In the genomic region with DNA sequence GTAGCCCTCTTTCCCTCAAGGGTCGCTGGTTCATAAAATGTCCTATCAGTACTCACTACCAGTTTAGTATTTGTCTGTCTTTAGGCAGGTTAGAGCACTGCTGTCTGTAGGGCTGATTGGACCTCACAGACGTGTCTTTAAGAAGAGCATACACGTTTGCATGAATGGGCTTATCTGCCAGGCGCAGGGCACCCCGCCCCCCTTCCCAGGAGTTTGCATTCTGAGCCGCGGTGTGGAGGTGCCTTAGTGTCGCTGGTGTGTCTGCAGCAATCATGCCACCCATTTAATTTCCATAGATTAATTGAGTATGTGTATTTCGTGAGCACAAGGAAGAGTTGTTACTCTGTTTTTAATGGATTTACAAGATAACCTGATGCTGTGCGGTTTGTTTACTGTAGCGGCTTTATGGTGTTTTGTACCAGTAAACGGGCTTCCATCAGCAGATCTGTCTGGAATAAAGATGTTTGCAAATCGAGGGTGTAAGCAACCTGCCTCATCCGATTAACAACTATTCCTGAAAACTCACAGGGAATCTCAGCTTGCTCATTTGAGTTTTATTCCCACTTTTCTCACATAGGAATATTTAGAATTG, we compare ENCODE assay signal across 27 cellular contexts.
A peak's percentile ranks its signal among the peaks of the same experiment; 100 is the strongest.
DNase-seq lines count a peak whose midpoint lies in the region; ATAC-seq, FAIRE-seq and TF ChIP-seq lines count a peak whose summit lies in the region.
"Had no signal": no experiment of that assay in that cellular context is flagged by ENCODE, and none has a peak within 500 bp of the region (broad histone marks: within the 10 kb centered on the region; RNA-seq: fewer than 3 reads in every experiment).

No MANE protein-coding gene starts in this region.

- CTCF ChIA-PET in K562 (lab: Yijun Ruan, JAX; ENCODE audit: low intra/inter-chr PET ratio): interaction anchor here (0.6 kb wide), 1 partner anchor 296 kb away, joined by 10 read pairs; no protein-coding TSS in a partner anchor
- CTCF ChIA-PET in activated CD8-positive, alpha-beta T cell treated with anti-CD3 and anti-CD28 coated beads for 36 hours (lab: Charles Lee): no interaction called here

- H3K79me2 ChIP-seq in K562 (ENCODE audit: control insufficient read depth, insufficient read depth, low read length): peaks cover 20% of the 10 kb centered on the region; the same call in 2 of the 3 replicates

- H3K9me3 ChIP-seq in K562 (replicated peaks; ENCODE audit: control insufficient read depth, insufficient read depth, low read depth, low read length): no peaks in the 10 kb centered on the region
- no peaks in the 10 kb centered on the region for H3K9me3 ChIP-seq in prostate gland
- H3K9me3 ChIP-seq: lower lobe of right lung, Peyer's patch, SJCRH30 had no signal

- POLR2A ChIA-PET in K562 (lab: Yijun Ruan, JAX): interaction anchor here (1.0 kb wide), 1 partner anchor 104 kb away, joined by 3 read pairs; no protein-coding TSS in a partner anchor
- POLR2A ChIA-PET in activated CD8-positive, alpha-beta T cell treated with anti-CD3 and anti-CD28 coated beads for 36 hours (lab: Charles Lee): no interaction called here

- no TSS peak for BruUV-seq in K562 (replicated peaks; lab: Mats Ljungman, UMichigan)

- peak overlapping the region in 1 of 2 experiments; percentile 28; a peak in 1 of 4 replicates for H3K9ac ChIP-seq in K562 (ENCODE audit: insufficient read depth in 1 of 2, low read depth in 2 of 2, low read length in 2 of 2)
- H3K9ac ChIP-seq: KMS-11 had no signal

- ATAC-seq in K562 (peak; percentile 95), GM21786 (IDR thresholded peaks at IDR 0.05; ENCODE audit: unreplicated experiment) (no peak)
- ATAC-seq in activated CD8-positive, alpha-beta T cell treated with anti-CD3 and anti-CD28 coated beads for 36 hours: no peak
- ATAC-seq: CD8-positive, alpha-beta T cell; lower lobe of right lung had no signal

- TF ChIP-seq RAD21 in K562 (CRISPR knock-in tag; conservative IDR thresholded peaks at IDR 0.05 in 1 of 2, IDR thresholded peaks at IDR 0.05 in 1 of 2): no peak

- H3K4me3 ChIP-seq in LNCaP clone FGC (ENCODE audit: low read depth, low read length) (peak overlapping the region; percentile 29), K562 (peak overlapping the region; percentile 4; the same call in 1 of the 2 replicates), prostate gland (peak overlapping the region in 1 of 2 donors; percentile 9)
- H3K4me3 ChIP-seq: coronary artery, lower lobe of right lung, Peyer's patch, SJCRH30 had no signal

- H2AFZ ChIP-seq in K562 (ENCODE audit: low read depth, low read length): peak overlapping the region; percentile 50

- no peaks in the 10 kb centered on the region for H3K27me3 ChIP-seq in K562 (ENCODE audit: control insufficient read depth in 2 of 2, insufficient read depth in 2 of 2, low read length in 2 of 2)
- H3K27me3 ChIP-seq in prostate gland (replicated peaks; ENCODE audit: insufficient read depth): no peaks in the 10 kb centered on the region
- H3K27me3 ChIP-seq: Peyer's patch, SJCRH30 had no signal

- in situ Hi-C loops in K562 (cut with MboI): no loop called here

- no peak overlapping the region for H3K4me3 Mint-ChIP-seq in activated CD8-positive, alpha-beta T cell treated with anti-CD3 and anti-CD28 coated beads for 36 hours
- H3K4me3 Mint-ChIP-seq: activated naive CD4-positive, alpha-beta T cell treated with anti-CD3 and anti-CD28 coated beads, Interleukin-2, amount 10 ng/mL, durations not matched to agents 7 days and 5 days; CD8-positive, alpha-beta T cell; HFFc6; nephron progenitor cell had no signal

- H3K4me1 ChIP-seq in K562 (replicated peaks in 1 of 2; ENCODE audit: control insufficient read depth in 2 of 2, insufficient read depth in 2 of 2, low read length in 2 of 2) (peaks cover 24 to 27% of the 10 kb centered on the region in 2 experiments; a peak in 4 of 5 replicates), prostate gland (replicated peaks) (no peaks in the 10 kb centered on the region)
- H3K4me1 ChIP-seq: SJCRH30 had no signal

- H4K20me1 ChIP-seq in K562 (replicated peaks; ENCODE audit: control insufficient read depth, insufficient read depth, low read length): no peaks in the 10 kb centered on the region

- intact Hi-C loops in K562 (cut with micrococcal nuclease) (no loop called here), prostate gland (cut with DNase I) (no loop called here), head of caudate nucleus (cut with DNase I) (no loop called here)
- intact Hi-C loops in activated CD8-positive, alpha-beta T cell treated with anti-CD3 and anti-CD28 coated beads for 36 hours (cut with micrococcal nuclease): no loop called here

- H3K27ac ChIP-seq in K562 (ENCODE audit: extremely low read depth, low read depth, low read length): 0 out of 3 replicates have a peak overlapping the region, but pooled peaks have one; percentile 25
- H3K27ac ChIP-seq in prostate gland: no peak overlapping the region
- H3K27ac ChIP-seq: coronary artery, KMS-11, lower lobe of right lung, Peyer's patch, SJCRH30 had no signal

- H3K27ac Mint-ChIP-seq in activated CD8-positive, alpha-beta T cell treated with anti-CD3 and anti-CD28 coated beads for 36 hours: no peak overlapping the region
- H3K27ac Mint-ChIP-seq: activated naive CD4-positive, alpha-beta T cell treated with anti-CD3 and anti-CD28 coated beads, Interleukin-2, amount 10 ng/mL, durations not matched to agents 7 days and 5 days; CD8-positive, alpha-beta T cell; HFFc6 had no signal

- H3K4me1 Mint-ChIP-seq in activated CD8-positive, alpha-beta T cell treated with anti-CD3 and anti-CD28 coated beads for 36 hours (ENCODE audit: low read depth): peaks cover 26% of the 10 kb centered on the region

- 1% methylated on average over 14 of the region's 14 CpGs for WGBS in K562 (ENCODE audit: insufficient coverage, low coverage, missing lambda C conversion rate)
- WGBS in prostate gland: 31% methylated on average over 14 of the region's 14 CpGs

- no peaks in the 10 kb centered on the region for H3K36me3 ChIP-seq in K562 (ENCODE audit: control insufficient read depth, insufficient read depth, low read length)
- no peaks in the 10 kb centered on the region for H3K36me3 ChIP-seq in prostate gland
- H3K36me3 ChIP-seq: lower lobe of right lung, Peyer's patch, SJCRH30 had no signal

- H3K9me1 ChIP-seq in K562 (ENCODE audit: control insufficient read depth, insufficient read depth, low read length): no peaks in the 10 kb centered on the region

- no peaks in the 10 kb centered on the region for H3K36me3 Mint-ChIP-seq in activated CD8-positive, alpha-beta T cell treated with anti-CD3 and anti-CD28 coated beads for 36 hours (ENCODE audit: low read depth)
- H3K36me3 Mint-ChIP-seq: activated naive CD4-positive, alpha-beta T cell treated with anti-CD3 and anti-CD28 coated beads, Interleukin-2, amount 10 ng/mL, durations not matched to agents 7 days and 5 days; CD8-positive, alpha-beta T cell had no signal

- peaks cover 2% of the 10 kb centered on the region for H3K9me3 Mint-ChIP-seq in activated CD8-positive, alpha-beta T cell treated with anti-CD3 and anti-CD28 coated beads for 36 hours
- H3K9me3 Mint-ChIP-seq: activated naive CD4-positive, alpha-beta T cell treated with anti-CD3 and anti-CD28 coated beads, Interleukin-2, amount 10 ng/mL, durations not matched to agents 7 days and 5 days; CD8-positive, alpha-beta T cell; HFFc6; nephron progenitor cell had no signal

- TF ChIP-seq EP300 in K562 (IDR thresholded peaks at IDR 0.05; ENCODE audit: low read length): peak; percentile 80

- peaks cover 5% of the 10 kb centered on the region for H3K27me3 Mint-ChIP-seq in activated CD8-positive, alpha-beta T cell treated with anti-CD3 and anti-CD28 coated beads for 36 hours

- TF ChIP-seq CTCF in LNCaP clone FGC (IDR thresholded peaks at IDR 0.05; ENCODE audit: control insufficient read depth, extremely low read depth, insufficient read depth): no peak
- no peak for TF ChIP-seq CTCF in K562 (IDR thresholded peaks at IDR 0.05 in 2 of 3, conservative IDR thresholded peaks at IDR 0.05 in 1 of 3; ENCODE audit: insufficient read depth in 2 of 3, low read depth in 1 of 3, low read length in 3 of 3)
- TF ChIP-seq CTCF in prostate gland (IDR thresholded peaks at IDR 0.05): no peak
- no peak for TF ChIP-seq CTCF in activated CD8-positive, alpha-beta T cell treated with anti-CD3 and anti-CD28 coated beads for 36 hours (IDR thresholded peaks at IDR 0.05)

- TF ChIP-seq POLR2A in K562 (conservative IDR thresholded peaks at IDR 0.05) (no peak), prostate gland (IDR thresholded peaks at IDR 0.05) (no peak)

- H3K4me2 ChIP-seq in K562 (ENCODE audit: insufficient read depth, low read length): peak overlapping the region; percentile 76
- H3K4me2 ChIP-seq: KMS-11 had no signal

- FAIRE-seq in K562 (lab: Jason Lieb, UNC): peak; percentile 98
- FAIRE-seq: bronchial epithelial cell, GM19239 had no signal

- DNase-seq in LNCaP clone FGC (ENCODE audit: low read depth) (peak; percentile 59), NCI-H82 treated with DMSO at 0.1 percent for 48 hours (lab: John Stamatoyannopoulos, UW; ENCODE audit: unreplicated experiment) (peak; percentile 71), K562 (ENCODE audit: extremely low read depth in 1 of 4, low spot score in 3 of 4) (peak; percentile 79 to 92 (median 87)), prostate gland (ENCODE audit: low spot score) (peak; percentile 21), head of caudate nucleus (no peak)
- no peak for DNase-seq in activated CD8-positive, alpha-beta T cell treated with anti-CD3 and anti-CD28 coated beads for 36 hours
- DNase-seq: activated CD4-positive, alpha-beta T cell treated with anti-CD3 and anti-CD28 coated beads, Interleukin-2, amount 50 U/mL, for 1 hour; activated naive CD4-positive, alpha-beta T cell treated with anti-CD3 and anti-CD28 coated beads, Interleukin-2, amount 10 ng/mL, durations not matched to agents 7 days and 5 days; amygdala; CD8-positive, alpha-beta T cell; HFFc6; kidney glomerular epithelial cell; lower lobe of right lung; MV-4-11; NCI-H1930; NCI-H345; nephron progenitor cell; NK-92 treated with Interleukin-12 subunit alpha and Interleukin-12 subunit beta, amount 100 ng/mL, for 24 hours; Peyer's patch; SJCRH30; stimulated activated CD8-positive, alpha-beta memory T cell treated with anti-CD3 and anti-CD28 coated beads, Interleukin-4, amount 100 ng/mL, for 48 hours; trophoblast cell had no signal

TF ChIP-seq in K562, 482 proteins besides CTCF, POLR2A, EP300 and RAD21 (continues in another document):
- peak; percentile 72 for TF ChIP-seq MTA3 (IDR thresholded peaks at IDR 0.05; ENCODE audit: borderline replicate concordance)
- TF ChIP-seq, protein P1, sequence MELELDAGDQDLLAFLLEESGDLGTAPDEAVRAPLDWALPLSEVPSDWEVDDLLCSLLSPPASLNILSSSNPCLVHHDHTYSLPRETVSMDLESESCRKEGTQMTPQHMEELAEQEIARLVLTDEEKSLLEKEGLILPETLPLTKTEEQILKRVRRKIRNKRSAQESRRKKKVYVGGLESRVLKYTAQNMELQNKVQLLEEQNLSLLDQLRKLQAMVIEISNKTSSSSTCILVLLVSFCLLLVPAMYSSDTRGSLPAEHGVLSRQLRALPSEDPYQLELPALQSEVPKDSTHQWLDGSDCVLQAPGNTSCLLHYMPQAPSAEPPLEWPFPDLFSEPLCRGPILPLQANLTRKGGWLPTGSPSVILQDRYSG (tag; conservative IDR thresholded peaks at IDR 0.05; ENCODE audit: low read depth): no peak
- TF ChIP-seq ZBTB1 (CRISPR knock-in tag; IDR thresholded peaks at IDR 0.05; ENCODE audit: borderline replicate concordance, low read depth): no peak

Comparison
In these comparisons a context has a peak if more than half of its experiments do, and no peak if none do; other contexts are left out.
1. DNase-seq: peak in LNCaP clone FGC (single experiment), NCI-H82 treated with DMSO at 0.1 percent for 48 hours (single experiment), K562 (4 of 4) and prostate gland (single experiment); none in head of caudate nucleus (0 of 42) and activated CD8-positive, alpha-beta T cell treated with anti-CD3 and anti-CD28 coated beads for 36 hours (single experiment).